Comparison of ENCODE assay signal across 2 cellular contexts in genomic region chr19:4682417-4683200, GRCh38.
TF ChIP-seq lines count a peak whose summit lies in the region.

No MANE protein-coding gene starts in this region.

TF ChIP-seq in GM12878, 131 proteins besides CTCF, POLR2A, EP300 and RAD21:
- TF ChIP-seq POLR2AphosphoS2 (IDR thresholded peaks at IDR 0.05; ENCODE audit: low read depth, low read length) = no peak
- TF ChIP-seq CREB1 (IDR thresholded peaks at IDR 0.05; ENCODE audit: low read depth) = no peak
- no peak for TF ChIP-seq TBL1XR1 (IDR thresholded peaks at IDR 0.05; ENCODE audit: low read depth, low read length)
- TF ChIP-seq FOXK2 (IDR thresholded peaks at IDR 0.05) = no peak
- no peak for TF ChIP-seq E2F4 (IDR thresholded peaks at IDR 0.05; ENCODE audit: low read depth, low read length)
- no peak for TF ChIP-seq NR2C1 (IDR thresholded peaks at IDR 0.05)
- no peak for TF ChIP-seq SUPT20H (IDR thresholded peaks at IDR 0.05; ENCODE audit: borderline replicate concordance, control insufficient read depth, low read depth, low read length)
- no peak for TF ChIP-seq SMAD1 (IDR thresholded peaks at IDR 0.05; ENCODE audit: low read depth, partially characterized antibody)
- TF ChIP-seq NRF1 (conservative IDR thresholded peaks at IDR 0.05; ENCODE audit: low read depth, low read length) = no peak
- TF ChIP-seq WRNIP1 (IDR thresholded peaks at IDR 0.05; ENCODE audit: borderline replicate concordance, low read depth, low read length) = no peak
- TF ChIP-seq USF1 (IDR thresholded peaks at IDR 0.05; ENCODE audit: borderline replicate concordance, extremely low read length, insufficient read depth, low read depth, low read length) = no peak
- TF ChIP-seq, protein P1, sequence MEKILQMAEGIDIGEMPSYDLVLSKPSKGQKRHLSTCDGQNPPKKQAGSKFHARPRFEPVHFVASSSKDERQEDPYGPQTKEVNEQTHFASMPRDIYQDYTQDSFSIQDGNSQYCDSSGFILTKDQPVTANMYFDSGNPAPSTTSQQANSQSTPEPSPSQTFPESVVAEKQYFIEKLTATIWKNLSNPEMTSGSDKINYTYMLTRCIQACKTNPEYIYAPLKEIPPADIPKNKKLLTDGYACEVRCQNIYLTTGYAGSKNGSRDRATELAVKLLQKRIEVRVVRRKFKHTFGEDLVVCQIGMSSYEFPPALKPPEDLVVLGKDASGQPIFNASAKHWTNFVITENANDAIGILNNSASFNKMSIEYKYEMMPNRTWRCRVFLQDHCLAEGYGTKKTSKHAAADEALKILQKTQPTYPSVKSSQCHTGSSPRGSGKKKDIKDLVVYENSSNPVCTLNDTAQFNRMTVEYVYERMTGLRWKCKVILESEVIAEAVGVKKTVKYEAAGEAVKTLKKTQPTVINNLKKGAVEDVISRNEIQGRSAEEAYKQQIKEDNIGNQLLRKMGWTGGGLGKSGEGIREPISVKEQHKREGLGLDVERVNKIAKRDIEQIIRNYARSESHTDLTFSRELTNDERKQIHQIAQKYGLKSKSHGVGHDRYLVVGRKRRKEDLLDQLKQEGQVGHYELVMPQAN (conservative IDR thresholded peaks at IDR 0.05) = no peak
- TF ChIP-seq USF2 (IDR thresholded peaks at IDR 0.05; ENCODE audit: borderline replicate concordance, low read depth, low read length) = no peak
TF ChIP-seq in GM12878: peak in this region for 0.

TF ChIP-seq in HepG2, 621 proteins besides CTCF, POLR2A, EP300 and RAD21:
- TF ChIP-seq ZNF567 (CRISPR knock-in tag; IDR thresholded peaks at IDR 0.05; ENCODE audit: borderline replicate concordance) = no peak
- peak; percentile 48 for TF ChIP-seq AGO2 (optimal IDR thresholded peaks at IDR 0.05; ENCODE audit: low read depth, low read length)
